ENCODE assay signal across 2 cellular contexts in the genomic region with DNA sequence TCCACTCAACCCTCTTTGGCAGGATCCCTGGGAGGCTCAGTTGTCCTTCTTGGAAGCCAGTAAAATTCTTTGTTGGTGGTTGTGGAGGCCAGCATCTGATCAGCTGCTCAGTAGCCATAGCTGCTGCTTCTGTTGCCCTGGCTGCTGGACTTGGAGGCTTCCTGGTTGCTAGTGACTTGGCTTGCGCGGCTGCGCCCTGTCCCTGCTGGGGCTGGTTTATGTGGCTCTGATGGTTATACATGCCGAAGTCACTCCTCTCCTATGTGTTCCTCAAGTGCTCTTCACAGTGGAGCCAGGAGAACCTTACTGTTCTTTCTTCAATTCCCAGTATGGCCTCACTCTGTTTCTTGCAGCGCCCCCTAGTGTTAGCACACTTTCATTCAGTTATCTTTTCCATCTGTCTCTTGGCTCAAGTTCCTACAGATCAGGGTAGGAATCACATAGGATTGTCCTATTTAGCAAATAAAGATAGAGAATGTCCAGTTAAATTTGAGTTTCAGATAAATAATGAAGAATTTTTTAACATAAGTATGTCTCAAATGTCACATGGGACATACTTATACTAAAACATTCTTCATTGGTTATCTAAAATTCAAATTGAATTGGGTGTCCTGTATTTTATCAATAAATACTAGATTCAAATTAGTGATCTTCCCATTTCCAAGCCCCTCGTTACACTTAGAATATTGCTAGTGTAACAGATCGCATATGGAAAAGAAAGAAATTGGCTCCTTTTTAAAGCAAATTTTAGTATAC.
TF ChIP-seq lines count a peak whose summit lies in the region.

No MANE protein-coding gene starts in this region.

TF ChIP-seq in A549, 52 proteins besides CTCF, POLR2A, EP300 and RAD21 (continued from another document):
- TF ChIP-seq RARB (CRISPR knock-in tag; IDR thresholded peaks at IDR 0.05): no peak
- TF ChIP-seq, protein P1, sequence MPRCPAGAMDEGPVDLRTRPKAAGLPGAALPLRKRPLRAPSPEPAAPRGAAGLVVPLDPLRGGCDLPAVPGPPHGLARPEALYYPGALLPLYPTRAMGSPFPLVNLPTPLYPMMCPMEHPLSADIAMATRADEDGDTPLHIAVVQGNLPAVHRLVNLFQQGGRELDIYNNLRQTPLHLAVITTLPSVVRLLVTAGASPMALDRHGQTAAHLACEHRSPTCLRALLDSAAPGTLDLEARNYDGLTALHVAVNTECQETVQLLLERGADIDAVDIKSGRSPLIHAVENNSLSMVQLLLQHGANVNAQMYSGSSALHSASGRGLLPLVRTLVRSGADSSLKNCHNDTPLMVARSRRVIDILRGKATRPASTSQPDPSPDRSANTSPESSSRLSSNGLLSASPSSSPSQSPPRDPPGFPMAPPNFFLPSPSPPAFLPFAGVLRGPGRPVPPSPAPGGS (IDR thresholded peaks at IDR 0.05): no peak
- no peak for TF ChIP-seq SREBF2 (IDR thresholded peaks at IDR 0.05)
- no peak for TF ChIP-seq REST (IDR thresholded peaks at IDR 0.05)
- no peak for TF ChIP-seq POLR2AphosphoS2 (conservative IDR thresholded peaks at IDR 0.05; ENCODE audit: low read length)
- TF ChIP-seq EHMT2 (IDR thresholded peaks at IDR 0.05; ENCODE audit: low read depth): no peak
- no peak for TF ChIP-seq CBX8 (IDR thresholded peaks at IDR 0.05)

TF ChIP-seq in GM12878, 131 proteins besides CTCF, POLR2A, EP300 and RAD21:
- TF ChIP-seq, protein P2, sequence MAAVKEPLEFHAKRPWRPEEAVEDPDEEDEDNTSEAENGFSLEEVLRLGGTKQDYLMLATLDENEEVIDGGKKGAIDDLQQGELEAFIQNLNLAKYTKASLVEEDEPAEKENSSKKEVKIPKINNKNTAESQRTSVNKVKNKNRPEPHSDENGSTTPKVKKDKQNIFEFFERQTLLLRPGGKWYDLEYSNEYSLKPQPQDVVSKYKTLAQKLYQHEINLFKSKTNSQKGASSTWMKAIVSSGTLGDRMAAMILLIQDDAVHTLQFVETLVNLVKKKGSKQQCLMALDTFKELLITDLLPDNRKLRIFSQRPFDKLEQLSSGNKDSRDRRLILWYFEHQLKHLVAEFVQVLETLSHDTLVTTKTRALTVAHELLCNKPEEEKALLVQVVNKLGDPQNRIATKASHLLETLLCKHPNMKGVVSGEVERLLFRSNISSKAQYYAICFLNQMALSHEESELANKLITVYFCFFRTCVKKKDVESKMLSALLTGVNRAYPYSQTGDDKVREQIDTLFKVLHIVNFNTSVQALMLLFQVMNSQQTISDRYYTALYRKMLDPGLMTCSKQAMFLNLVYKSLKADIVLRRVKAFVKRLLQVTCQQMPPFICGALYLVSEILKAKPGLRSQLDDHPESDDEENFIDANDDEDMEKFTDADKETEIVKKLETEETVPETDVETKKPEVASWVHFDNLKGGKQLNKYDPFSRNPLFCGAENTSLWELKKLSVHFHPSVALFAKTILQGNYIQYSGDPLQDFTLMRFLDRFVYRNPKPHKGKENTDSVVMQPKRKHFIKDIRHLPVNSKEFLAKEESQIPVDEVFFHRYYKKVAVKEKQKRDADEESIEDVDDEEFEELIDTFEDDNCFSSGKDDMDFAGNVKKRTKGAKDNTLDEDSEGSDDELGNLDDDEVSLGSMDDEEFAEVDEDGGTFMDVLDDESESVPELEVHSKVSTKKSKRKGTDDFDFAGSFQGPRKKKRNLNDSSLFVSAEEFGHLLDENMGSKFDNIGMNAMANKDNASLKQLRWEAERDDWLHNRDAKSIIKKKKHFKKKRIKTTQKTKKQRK (IDR thresholded peaks at IDR 0.05; ENCODE audit: low read depth, low read length): no peak
- TF ChIP-seq SMC3 (IDR thresholded peaks at IDR 0.05; ENCODE audit: borderline replicate concordance, low read length): peak; percentile 62; the same call in 1 of the 2 replicates
